12 cellular contexts compared by ENCODE assay signal in genomic region chr3:48119495-48120193, GRCh38.
A peak's percentile ranks its signal among the peaks of the same experiment; 100 is the strongest.
DNase-seq lines count a peak whose midpoint lies in the region; ATAC-seq and TF ChIP-seq lines count a peak whose summit lies in the region.
"Had no signal": no experiment of that assay in that cellular context is flagged by ENCODE, and none has a peak within 500 bp of the region (broad histone marks: within the 10 kb centered on the region; RNA-seq: fewer than 3 reads in every experiment).

No MANE protein-coding gene starts in this region.

- CTCF ChIA-PET in A673 (lab: Charles Lee) (no interaction called here), PC-9 (lab: Charles Lee) (no interaction called here)

- H3K9me3 ChIP-seq in spleen (no peaks in the 10 kb centered on the region), A673 (ENCODE audit: low read depth, low read length, poor library complexity, severe bottlenecking) (no peaks in the 10 kb centered on the region), PC-9 (ENCODE audit: insufficient read depth, low read depth) (no peaks in the 10 kb centered on the region)
- H3K9me3 ChIP-seq: BLaER1 treated with 17β-estradiol and CSF1 and Interleukin-3, amounts not matched to agents 10 nM and 100 nM had no signal

- H3K4me2 ChIP-seq in PC-9, result no peak overlapping the region

- H3K4me1 ChIP-seq in spleen (peaks cover 0 to 28% (median 15%) of the 10 kb centered on the region in 6 donors), A673 (ENCODE audit: insufficient read depth, low read length, poor library complexity, severe bottlenecking) (no peaks in the 10 kb centered on the region), PC-9 (replicated peaks; ENCODE audit: insufficient read depth) (no peaks in the 10 kb centered on the region)

- H3K27ac ChIP-seq in coronary artery (peak overlapping the region; percentile 50 to 67), spleen (peak overlapping the region in 7 of 8 donors; percentile 63 to 86 (median 71)), A673 (ENCODE audit: low read depth, low read length, poor library complexity, severe bottlenecking) (no peak overlapping the region), PC-9 (no peak overlapping the region)
- H3K27ac ChIP-seq: BLaER1 treated with 17β-estradiol and CSF1 and Interleukin-3, amounts not matched to agents 10 nM and 100 nM had no signal

- no peak overlapping the region for H2AFZ ChIP-seq in PC-9

- ATAC-seq in left lobe of liver, result peak; percentile 66
- ATAC-seq in GM21447 (IDR thresholded peaks at IDR 0.05; ENCODE audit: unreplicated experiment), result no peak

- H4K20me1 ChIP-seq in PC-9 (ENCODE audit: insufficient read depth), result no peaks in the 10 kb centered on the region
- H4K20me1 ChIP-seq: BLaER1 treated with 17β-estradiol and CSF1 and Interleukin-3, amounts not matched to agents 10 nM and 100 nM had no signal

- no peaks in the 10 kb centered on the region for H3K79me2 ChIP-seq in PC-9 (ENCODE audit: low read depth)

- 69 to 88% (median 75%) methylated on average over 4 of the region's 4 CpGs for WGBS in spleen, 5 donors

- H3K27me3 ChIP-seq in spleen (replicated peaks in 1 of 7) (no peaks in the 10 kb centered on the region), A673 (replicated peaks; ENCODE audit: insufficient read depth, low read depth, low read length, poor library complexity) (no peaks in the 10 kb centered on the region), PC-9 (ENCODE audit: insufficient read depth, low read depth) (no peaks in the 10 kb centered on the region)
- H3K27me3 ChIP-seq: BLaER1 treated with 17β-estradiol and CSF1 and Interleukin-3, amounts not matched to agents 10 nM and 100 nM had no signal

- no peak for TF ChIP-seq POLR2A in spleen (IDR thresholded peaks at IDR 0.05)

- H3K4me3 ChIP-seq in coronary artery (peak overlapping the region; percentile 20), spleen (no peak overlapping the region), A673 (ENCODE audit: low read depth, low read length, poor library complexity, severe bottlenecking) (no peak overlapping the region), PC-9 (no peak overlapping the region)
- H3K4me3 ChIP-seq: BLaER1 treated with 17β-estradiol and CSF1 and Interleukin-3, amounts not matched to agents 10 nM and 100 nM had no signal

- H3K36me3 ChIP-seq in spleen (no peaks in the 10 kb centered on the region), A673 (ENCODE audit: insufficient read depth, low read length, poor library complexity, severe bottlenecking) (no peaks in the 10 kb centered on the region), PC-9 (ENCODE audit: low read depth) (no peaks in the 10 kb centered on the region)
- H3K36me3 ChIP-seq: BLaER1 treated with 17β-estradiol and CSF1 and Interleukin-3, amounts not matched to agents 10 nM and 100 nM had no signal

- TF ChIP-seq CTCF in coronary artery (IDR thresholded peaks at IDR 0.05), result no peak
- peak in 1 of 11 experiments; percentile 13 for TF ChIP-seq CTCF in spleen (IDR thresholded peaks at IDR 0.05 in 8 of 11, conservative IDR thresholded peaks at IDR 0.05 in 3 of 11)
- TF ChIP-seq CTCF in A673 (conservative IDR thresholded peaks at IDR 0.05; ENCODE audit: low read depth, low read length), result no peak
- no peak for TF ChIP-seq CTCF in PC-9 (conservative IDR thresholded peaks at IDR 0.05)

- BruUV-seq in A673 (replicated peaks; lab: Mats Ljungman, UMichigan) (no TSS peak), PC-9 (replicated peaks; lab: Mats Ljungman, UMichigan) (no TSS peak)

- intact Hi-C loops in spleen (cut with DNase I; ENCODE audit: low total_unique reads), result no loop called here
- intact Hi-C loops in A673 (cut with micrococcal nuclease; ENCODE audit: unreplicated experiment), result no loop called here
- intact Hi-C loops in PC-9 (cut with micrococcal nuclease; ENCODE audit: unreplicated experiment), result no loop called here

- H3K9me2 ChIP-seq in PC-9 (ENCODE audit: insufficient read depth), result no peaks in the 10 kb centered on the region

- POLR2A ChIA-PET in A673 (lab: Charles Lee; ENCODE audit: low non-redundant PET) (no interaction called here), PC-9 (lab: Charles Lee; ENCODE audit: unreplicated experiment) (no interaction called here)

- H3F3A ChIP-seq in PC-9 (ENCODE audit: insufficient read depth, low read depth), result no peaks in the 10 kb centered on the region

- peak; percentile 68 for DNase-seq in GM03348 (ENCODE audit: low spot score)
- no peak for DNase-seq in coronary artery (ENCODE audit: low spot score)
- no peak for DNase-seq in left lobe of liver (ENCODE audit: low spot score)
- no peak for DNase-seq in spleen
- DNase-seq in A673 (ENCODE audit: low spot score), result no peak
- DNase-seq in PC-9, result no peak
- DNase-seq in middle frontal gyrus (ENCODE audit: extremely low spot score, low spot score), result no peak
- DNase-seq: NCI-H1694 treated with DMSO at 0.1 percent for 48 hours; occipital lobe; stimulated activated CD4-positive, alpha-beta T cell treated with anti-CD3 and anti-CD28 coated beads, Interleukin-4, amount 100 ng/mL, for 4 hours had no signal

Comparison
In these comparisons a context has a peak if more than half of its experiments do, and no peak if none do; other contexts are left out.
1. H3K27ac ChIP-seq: peak in coronary artery (2 of 2) and spleen (7 of 8); none in A673 (single experiment) and PC-9 (single experiment).